In the genomic region with DNA sequence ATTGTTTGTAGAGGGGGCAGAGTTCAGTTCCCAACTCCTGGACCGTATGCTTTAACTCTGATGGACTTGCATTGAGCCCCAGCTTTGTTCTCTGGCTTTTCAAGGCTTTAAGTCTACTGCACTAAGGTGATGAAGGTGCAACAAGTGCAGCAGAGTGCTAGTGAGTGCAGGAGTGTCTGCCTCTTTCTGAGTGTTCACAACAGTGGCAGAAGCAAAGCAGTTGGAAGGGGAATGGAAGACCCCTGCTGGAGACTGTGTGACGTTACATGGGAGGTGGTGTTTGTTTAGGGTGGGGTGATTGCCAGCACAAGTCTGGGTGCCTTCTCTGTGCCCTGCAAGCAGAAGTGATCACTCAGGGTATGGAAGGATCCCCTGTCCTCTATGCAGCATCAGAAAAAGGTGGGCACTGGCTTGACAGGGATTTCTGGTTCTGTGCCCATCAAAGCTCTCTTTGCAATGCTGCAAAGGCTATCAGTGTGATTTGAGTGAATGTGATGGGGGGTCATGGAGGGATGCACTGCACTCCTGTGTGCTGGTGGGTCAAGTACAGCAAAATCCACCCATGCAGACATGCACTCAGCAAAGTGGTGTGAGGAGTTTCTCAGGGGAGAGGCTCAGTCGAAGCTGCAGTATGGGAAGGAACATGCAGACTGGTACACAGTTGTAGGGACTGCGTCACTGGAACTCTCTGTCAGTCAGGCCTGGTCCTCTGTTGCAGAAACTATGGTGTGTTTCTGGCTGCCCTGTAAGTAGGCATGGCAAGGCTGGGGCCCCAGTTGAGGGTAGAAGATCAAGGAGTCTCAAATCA, we compare ENCODE assay signal across 8 cellular contexts.
DNase-seq lines count a peak whose midpoint lies in the region; ATAC-seq and TF ChIP-seq lines count a peak whose summit lies in the region.

No MANE protein-coding gene starts in this region.

- no peaks in the 10 kb centered on the region for H3K9me3 Mint-ChIP-seq in stimulated activated naive CD8-positive, alpha-beta T cell treated with anti-CD3 and anti-CD28 coated beads, Interleukin-15, amount 100 ng/mL, for 72 hours
- H3K9me3 Mint-ChIP-seq in endothelial cell (ENCODE audit: unreplicated experiment): no peaks in the 10 kb centered on the region

- H3K36me3 Mint-ChIP-seq in endothelial cell (ENCODE audit: low read depth, unreplicated experiment): no peaks in the 10 kb centered on the region

- peak; percentile 52 for TF ChIP-seq CTCF in endothelial cell (IDR thresholded peaks at IDR 0.05; ENCODE audit: unreplicated experiment)

- no peak for DNase-seq in stimulated activated naive CD8-positive, alpha-beta T cell treated with anti-CD3 and anti-CD28 coated beads, Interleukin-15, amount 100 ng/mL, for 72 hours
- DNase-seq in stimulated activated naive CD8-positive, alpha-beta T cell treated with anti-CD3 and anti-CD28 coated beads, Interleukin-15, Interleukin-2, amounts not matched to agents 100 U/mL and 50 U/mL, for 24 hours: no peak
- DNase-seq in endothelial cell (ENCODE audit: low spot score): peak; percentile 15
- no peak for DNase-seq in NCI-H187 treated with DMSO at 0.1 percent for 48 hours (lab: John Stamatoyannopoulos, UW)
- DNase-seq in SHP77 treated with DMSO at 0.1 percent for 48 hours (lab: John Stamatoyannopoulos, UW): no peak
- no peak for DNase-seq in NCI-H1048 (lab: John Stamatoyannopoulos, UW)

- H3K4me1 Mint-ChIP-seq in stimulated activated naive CD8-positive, alpha-beta T cell treated with anti-CD3 and anti-CD28 coated beads, Interleukin-15, amount 100 ng/mL, for 72 hours: no peaks in the 10 kb centered on the region
- H3K4me1 Mint-ChIP-seq in endothelial cell (ENCODE audit: unreplicated experiment): no peaks in the 10 kb centered on the region

- H3K27me3 Mint-ChIP-seq in stimulated activated naive CD8-positive, alpha-beta T cell treated with anti-CD3 and anti-CD28 coated beads, Interleukin-15, amount 100 ng/mL, for 72 hours: no peaks in the 10 kb centered on the region
- H3K27me3 Mint-ChIP-seq in endothelial cell (ENCODE audit: unreplicated experiment): peaks cover 1% of the 10 kb centered on the region

- no peak overlapping the region for H3K27ac Mint-ChIP-seq in stimulated activated naive CD8-positive, alpha-beta T cell treated with anti-CD3 and anti-CD28 coated beads, Interleukin-15, amount 100 ng/mL, for 72 hours
- no peak overlapping the region for H3K27ac Mint-ChIP-seq in endothelial cell (ENCODE audit: unreplicated experiment)

- H3K4me3 Mint-ChIP-seq in stimulated activated naive CD8-positive, alpha-beta T cell treated with anti-CD3 and anti-CD28 coated beads, Interleukin-15, amount 100 ng/mL, for 72 hours: no peak overlapping the region
- H3K4me3 Mint-ChIP-seq in endothelial cell (ENCODE audit: unreplicated experiment): no peak overlapping the region

- ATAC-seq in stimulated activated naive CD8-positive, alpha-beta T cell treated with anti-CD3 and anti-CD28 coated beads, Interleukin-15, amount 100 ng/mL, for 72 hours: peak; percentile 37
- ATAC-seq in stimulated activated naive CD8-positive, alpha-beta T cell treated with anti-CD3 and anti-CD28 coated beads, Interleukin-15, Interleukin-2, amounts not matched to agents 100 U/mL and 50 U/mL, for 24 hours: no peak
- peak; percentile 88 for ATAC-seq in HG03565 (IDR thresholded peaks at IDR 0.05; ENCODE audit: unreplicated experiment)
- no peak for ATAC-seq in HG02970 (IDR thresholded peaks at IDR 0.05; ENCODE audit: low FRiP score, unreplicated experiment)

Comparison
In these comparisons a context has a peak if more than half of its experiments do, and no peak if none do; other contexts are left out.
1. ATAC-seq: peak in stimulated activated naive CD8-positive, alpha-beta T cell treated with anti-CD3 and anti-CD28 coated beads, Interleukin-15, amount 100 ng/mL, for 72 hours (single experiment) and HG03565 (single experiment); none in stimulated activated naive CD8-positive, alpha-beta T cell treated with anti-CD3 and anti-CD28 coated beads, Interleukin-15, Interleukin-2, amounts not matched to agents 100 U/mL and 50 U/mL, for 24 hours (single experiment) and HG02970 (single experiment).